20 cellular contexts compared by ENCODE assay signal in genomic region chr9:128696923-128697707, GRCh38. TPM values are rescaled to one million over a fixed set of nuclear protein-coding genes. Genes with fewer than 3 reads are reported as not detected.
DNase-seq lines count a peak whose midpoint lies in the region; ATAC-seq, FAIRE-seq and TF ChIP-seq lines count a peak whose summit lies in the region.
"Had no signal": no experiment of that assay in that cellular context is flagged by ENCODE, and none has a peak within 500 bp of the region (broad histone marks: within the 10 kb centered on the region; RNA-seq: fewer than 3 reads in every experiment).

No MANE protein-coding gene starts in this region.

- peaks cover 22% of the 10 kb centered on the region for H3K4me1 Mint-ChIP-seq in activated CD8-positive, alpha-beta T cell treated with anti-CD3 and anti-CD28 coated beads for 36 hours (ENCODE audit: low read depth)
- H3K4me1 Mint-ChIP-seq in activated CD8-positive, alpha-beta T cell treated with anti-CD3 and anti-CD28 coated beads, Interleukin-2, amount 10 ng/mL, durations not matched to agents 7 days and 5 days (ENCODE audit: low read depth), result peaks cover 16% of the 10 kb centered on the region

- TF ChIP-seq POLR2A in endothelial cell of umbilical vein (IDR thresholded peaks at IDR 0.05; ENCODE audit: low read depth, low read length), result peak; percentile 58
- TF ChIP-seq POLR2A in sigmoid colon (IDR thresholded peaks at IDR 0.05), result no peak

- no peak for FAIRE-seq in endothelial cell of umbilical vein (lab: Jason Lieb, UNC)
- FAIRE-seq: keratinocyte, TTC549 had no signal

- no peak for TF ChIP-seq EP300 in sigmoid colon (IDR thresholded peaks at IDR 0.05)

- no peaks in the 10 kb centered on the region for H3K27me3 ChIP-seq in OCI-LY3 (ENCODE audit: low read depth, low read length)
- H3K27me3 ChIP-seq in endothelial cell of umbilical vein (ENCODE audit: control insufficient read depth in 2 of 2, insufficient read depth in 2 of 2, low read length in 2 of 2), result no peaks in the 10 kb centered on the region
- no peaks in the 10 kb centered on the region for H3K27me3 ChIP-seq in sigmoid colon
- no peaks in the 10 kb centered on the region for H3K27me3 ChIP-seq in effector memory CD4-positive, alpha-beta T cell (replicated peaks; ENCODE audit: control insufficient read depth, insufficient read depth, low read length, poor library complexity, severe bottlenecking)
- H3K27me3 ChIP-seq: heart left ventricle, ovary, SJSA1, tibial nerve had no signal

- no TSS peak for BruUV-seq in endothelial cell of umbilical vein (replicated peaks; lab: Mats Ljungman, UMichigan)

- H3K9ac ChIP-seq in OCI-LY3 (ENCODE audit: low read length), result no peak overlapping the region
- no peak overlapping the region for H3K9ac ChIP-seq in endothelial cell of umbilical vein (replicated peaks; ENCODE audit: extremely low read depth, insufficient read depth, low read length)
- H3K9ac ChIP-seq: KMS-11 had no signal

- ATAC-seq in activated CD8-positive, alpha-beta T cell treated with anti-CD3 and anti-CD28 coated beads for 36 hours, result no peak
- ATAC-seq in activated CD8-positive, alpha-beta T cell treated with anti-CD3 and anti-CD28 coated beads, Interleukin-2, amount 10 ng/mL, durations not matched to agents 7 days and 5 days, result no peak
- no peak for ATAC-seq in HG03460 (IDR thresholded peaks at IDR 0.05; ENCODE audit: unreplicated experiment)
- ATAC-seq: heart left ventricle had no signal

- H3K9me1 ChIP-seq in endothelial cell of umbilical vein (replicated peaks; ENCODE audit: control insufficient read depth, extremely low read depth, insufficient read depth, low read length), result no peaks in the 10 kb centered on the region

- no peak for DNase-seq in activated CD8-positive, alpha-beta T cell treated with anti-CD3 and anti-CD28 coated beads for 36 hours
- no peak for DNase-seq in activated CD8-positive, alpha-beta T cell treated with anti-CD3 and anti-CD28 coated beads, Interleukin-2, amount 10 ng/mL, durations not matched to agents 7 days and 5 days
- DNase-seq in endothelial cell of umbilical vein (ENCODE audit: low read depth, low spot score) (no peak), sigmoid colon (peak; percentile 17), GF-D8 (lab: John Stamatoyannopoulos, UW) (no peak)
- DNase-seq in effector memory CD4-positive, alpha-beta T cell, result no peak
- DNase-seq: activated CD4-positive, alpha-beta T cell treated with anti-CD3 and anti-CD28 coated beads, Interleukin-2, amount 50 U/mL, for 48 hours; NCI-H1105 had no signal

- intact Hi-C loops in activated CD8-positive, alpha-beta T cell treated with anti-CD3 and anti-CD28 coated beads for 36 hours (cut with micrococcal nuclease), result no loop called here
- intact Hi-C loops in endothelial cell of umbilical vein (cut with micrococcal nuclease) (no loop called here), sigmoid colon (cut with DNase I) (no loop called here)

- 74 to 75% methylated on average over 8 of the region's 8 CpGs for WGBS in sigmoid colon, 2 donors

- H3K4me1 ChIP-seq in OCI-LY3 (ENCODE audit: low read length) (peaks cover 39% of the 10 kb centered on the region), endothelial cell of umbilical vein (ENCODE audit: control insufficient read depth, extremely low read depth, insufficient read depth, low read length) (peaks cover 6% of the 10 kb centered on the region), sigmoid colon (peaks cover 0 to 6% (median 1%) of the 10 kb centered on the region in 4 donors)
- peaks cover 3% of the 10 kb centered on the region for H3K4me1 ChIP-seq in effector memory CD4-positive, alpha-beta T cell (ENCODE audit: control insufficient read depth, insufficient read depth, low read length, poor library complexity, severe bottlenecking)

- dilution Hi-C loops in endothelial cell of umbilical vein (cut with MboI; ENCODE audit: extremely low pct_ligation_motif_present, low sequenced_read_pairs), result no loop called here

- H3K9me3 ChIP-seq in OCI-LY3 (ENCODE audit: insufficient read depth, low read length), result no peaks in the 10 kb centered on the region
- no peaks in the 10 kb centered on the region for H3K9me3 ChIP-seq in endothelial cell of umbilical vein (replicated peaks; ENCODE audit: control insufficient read depth, insufficient read depth, low read length)
- no peaks in the 10 kb centered on the region for H3K9me3 ChIP-seq in sigmoid colon
- H3K9me3 ChIP-seq in effector memory CD4-positive, alpha-beta T cell (ENCODE audit: control insufficient read depth, low read length), result no peaks in the 10 kb centered on the region
- H3K9me3 ChIP-seq: heart left ventricle, ovary, SJSA1, tibial nerve had no signal

- POLR2A ChIA-PET in activated CD8-positive, alpha-beta T cell treated with anti-CD3 and anti-CD28 coated beads for 36 hours (lab: Charles Lee), result interaction anchor here (0.9 to 2.9 kb wide), 11 partner anchors 8 to 123 kb away, joined by 3 to 16 read pairs (median 5); partner anchors contain the start of gene SET
- POLR2A ChIA-PET in activated CD8-positive, alpha-beta T cell treated with anti-CD3 and anti-CD28 coated beads, Interleukin-2, amount 10 ng/mL, durations not matched to agents 7 days and 5 days (lab: Charles Lee), result interaction anchor here (0.8 to 1.8 kb wide), 4 partner anchors 8 to 133 kb away, joined by 3 to 6 read pairs (median 6); partner anchors contain the start of genes SET, SPOUT1 and ZDHHC12
- POLR2A ChIA-PET in endothelial cell of umbilical vein (lab: Charles Lee), result no interaction called here

- H3K27ac ChIP-seq in OCI-LY3 (ENCODE audit: low read length) (peak overlapping the region; percentile 92), endothelial cell of umbilical vein (ENCODE audit: insufficient read depth, low read depth, low read length) (no peak overlapping the region), sigmoid colon (no peak overlapping the region)
- H3K27ac ChIP-seq in effector memory CD4-positive, alpha-beta T cell (ENCODE audit: insufficient read depth, low read length, poor library complexity, severe bottlenecking), result no peak overlapping the region
- H3K27ac ChIP-seq: heart left ventricle, HL-60, KMS-11, ovary, skin epidermis, tibial nerve had no signal

- H3K9me3 Mint-ChIP-seq in activated CD8-positive, alpha-beta T cell treated with anti-CD3 and anti-CD28 coated beads for 36 hours, result no peaks in the 10 kb centered on the region
- no peaks in the 10 kb centered on the region for H3K9me3 Mint-ChIP-seq in activated CD8-positive, alpha-beta T cell treated with anti-CD3 and anti-CD28 coated beads, Interleukin-2, amount 10 ng/mL, durations not matched to agents 7 days and 5 days (ENCODE audit: insufficient read depth)
- H3K9me3 Mint-ChIP-seq: activated T-helper 2 cell treated with anti-CD3 and anti-CD28 coated beads, Interferon-gamma antibody, Interleukin-2, Interleukin-4, amounts not matched to agents 10 μg/mL and 5 μg/mL and 100 μg/mL, durations not matched to agents 14 hours and 24 hours and 36 hours had no signal

- CTCF ChIA-PET in activated CD8-positive, alpha-beta T cell treated with anti-CD3 and anti-CD28 coated beads for 36 hours (lab: Charles Lee), result interaction anchor here (1.0 to 1.3 kb wide), 2 partner anchors 9 to 27 kb away, joined by 3 to 5 read pairs; partner anchors contain the start of gene ZDHHC12
- CTCF ChIA-PET in activated CD8-positive, alpha-beta T cell treated with anti-CD3 and anti-CD28 coated beads, Interleukin-2, amount 10 ng/mL, durations not matched to agents 7 days and 5 days (lab: Charles Lee), result interaction anchor here (0.9 to 1.0 kb wide), 2 partner anchors 10 to 121 kb away, joined by 3 to 4 read pairs; partner anchors contain the start of gene ENDOG
- CTCF ChIA-PET in endothelial cell of umbilical vein (lab: Charles Lee), result interaction anchor here (0.9 to 1.2 kb wide), 3 partner anchors 13 to 64 kb away, joined by 3 read pairs; no protein-coding TSS in a partner anchor

- no peak overlapping the region for H2AFZ ChIP-seq in OCI-LY3 (ENCODE audit: low read depth, low read length)
- H2AFZ ChIP-seq in endothelial cell of umbilical vein (ENCODE audit: low read depth, low read length), result no peak overlapping the region

- no peak overlapping the region for H3K4me3 ChIP-seq in OCI-LY3 (ENCODE audit: low read length)
- no peak overlapping the region for H3K4me3 ChIP-seq in endothelial cell of umbilical vein (replicated peaks in 1 of 3; ENCODE audit: insufficient read depth in 1 of 3, low read depth in 1 of 3, low read length in 3 of 3)
- no peak overlapping the region for H3K4me3 ChIP-seq in sigmoid colon
- no peak overlapping the region for H3K4me3 ChIP-seq in effector memory CD4-positive, alpha-beta T cell (ENCODE audit: insufficient read depth, low read depth, low read length, poor library complexity, severe bottlenecking)
- H3K4me3 ChIP-seq: heart left ventricle, ovary, SJSA1, skin epidermis, tibial nerve had no signal

- peaks cover 44% of the 10 kb centered on the region for H3K36me3 Mint-ChIP-seq in activated CD8-positive, alpha-beta T cell treated with anti-CD3 and anti-CD28 coated beads for 36 hours (ENCODE audit: low read depth)
- peaks cover 44% of the 10 kb centered on the region for H3K36me3 Mint-ChIP-seq in activated CD8-positive, alpha-beta T cell treated with anti-CD3 and anti-CD28 coated beads, Interleukin-2, amount 10 ng/mL, durations not matched to agents 7 days and 5 days (ENCODE audit: low read depth)

- TF ChIP-seq CTCF in activated CD8-positive, alpha-beta T cell treated with anti-CD3 and anti-CD28 coated beads for 36 hours (IDR thresholded peaks at IDR 0.05), result no peak
- TF ChIP-seq CTCF in OCI-LY3 (IDR thresholded peaks at IDR 0.05; ENCODE audit: low read depth, low read length) (no peak), endothelial cell of umbilical vein (IDR thresholded peaks at IDR 0.05; ENCODE audit: extremely low read depth in 1 of 2, insufficient read depth in 1 of 2, low read depth in 1 of 2, low read length in 2 of 2) (no peak), sigmoid colon (IDR thresholded peaks at IDR 0.05) (no peak)

- H3K4me3 Mint-ChIP-seq in activated CD8-positive, alpha-beta T cell treated with anti-CD3 and anti-CD28 coated beads for 36 hours, result no peak overlapping the region
- H3K4me3 Mint-ChIP-seq in activated CD8-positive, alpha-beta T cell treated with anti-CD3 and anti-CD28 coated beads, Interleukin-2, amount 10 ng/mL, durations not matched to agents 7 days and 5 days, result no peak overlapping the region

- no peaks in the 10 kb centered on the region for H3K27me3 Mint-ChIP-seq in activated CD8-positive, alpha-beta T cell treated with anti-CD3 and anti-CD28 coated beads for 36 hours
- H3K27me3 Mint-ChIP-seq in activated CD8-positive, alpha-beta T cell treated with anti-CD3 and anti-CD28 coated beads, Interleukin-2, amount 10 ng/mL, durations not matched to agents 7 days and 5 days (ENCODE audit: low read depth), result no peaks in the 10 kb centered on the region

- peaks cover 17% of the 10 kb centered on the region; the same call in 1 of the 2 replicates for H4K20me1 ChIP-seq in OCI-LY3 (ENCODE audit: insufficient read depth, low read length)
- no peaks in the 10 kb centered on the region for H4K20me1 ChIP-seq in endothelial cell of umbilical vein (replicated peaks; ENCODE audit: control insufficient read depth, extremely low read depth, insufficient read depth, low read length)

- H3K36me3 ChIP-seq in OCI-LY3 (replicated peaks; ENCODE audit: low read depth, low read length) (peaks cover 46% of the 10 kb centered on the region), endothelial cell of umbilical vein (ENCODE audit: control insufficient read depth in 2 of 2, extremely low read depth in 1 of 2, insufficient read depth in 2 of 2, low read length in 2 of 2) (peaks cover 16 to 28% of the 10 kb centered on the region in 2 experiments), sigmoid colon (peaks cover 16 to 49% (median 27%) of the 10 kb centered on the region in 4 donors)
- peaks cover 28% of the 10 kb centered on the region for H3K36me3 ChIP-seq in effector memory CD4-positive, alpha-beta T cell (ENCODE audit: control insufficient read depth, insufficient read depth, low read length)
- H3K36me3 ChIP-seq: ovary had no signal

- H3K79me2 ChIP-seq in OCI-LY3 (ENCODE audit: low read length) (peaks cover 48% of the 10 kb centered on the region), endothelial cell of umbilical vein (ENCODE audit: control insufficient read depth, insufficient read depth, low read length) (peaks cover 23% of the 10 kb centered on the region)

- H3K27ac Mint-ChIP-seq in activated CD8-positive, alpha-beta T cell treated with anti-CD3 and anti-CD28 coated beads for 36 hours, result peak overlapping the region; percentile 55
- H3K27ac Mint-ChIP-seq in activated CD8-positive, alpha-beta T cell treated with anti-CD3 and anti-CD28 coated beads, Interleukin-2, amount 10 ng/mL, durations not matched to agents 7 days and 5 days, result no peak overlapping the region
- H3K27ac Mint-ChIP-seq: activated T-helper 2 cell treated with anti-CD3 and anti-CD28 coated beads, Interferon-gamma antibody, Interleukin-2, Interleukin-4, amounts not matched to agents 10 μg/mL and 5 μg/mL and 100 μg/mL, durations not matched to agents 14 hours and 24 hours and 36 hours had no signal

- H3K4me2 ChIP-seq in OCI-LY3 (ENCODE audit: low read length) (no peak overlapping the region), endothelial cell of umbilical vein (ENCODE audit: insufficient read depth, low read length) (no peak overlapping the region)
- H3K4me2 ChIP-seq: KMS-11 had no signal

RNA-seq across cellular contexts. Expression of gene PKN3, which starts 5.2 kb away (rescaled TPM):
- total RNA-seq in activated CD8-positive, alpha-beta T cell treated with anti-CD3 and anti-CD28 coated beads for 36 hours, result 10 to 100 TPM in 1 of 2 experiments, 1 to 10 TPM in 1; 9.3 to 10.7 TPM
- 1 to 10 TPM; 7.6 to 8.0 TPM for total RNA-seq in activated CD8-positive, alpha-beta T cell treated with anti-CD3 and anti-CD28 coated beads, Interleukin-2, amount 10 ng/mL, durations not matched to agents 7 days and 5 days
- 39.3 and 40.4 TPM in 2 replicates for total RNA-seq in endothelial cell of umbilical vein
- 27.0 and 29.5 TPM in 2 replicates for polyA plus RNA-seq in endothelial cell of umbilical vein
- polyA plus RNA-seq in endothelial cell of umbilical vein (2011; cell fraction: cytosol; rRNA removed), result 23.3 and 25.2 TPM in 2 replicates
- 78.3 and 78.6 TPM in 2 replicates for polyA plus RNA-seq in endothelial cell of umbilical vein (2011; cell fraction: nucleus; rRNA removed)
- 25.5 and 27.3 TPM in 2 replicates for polyA plus RNA-seq in endothelial cell of umbilical vein (2012)
- 17.7 and 28.9 TPM in 2 replicates for polyA minus RNA-seq in endothelial cell of umbilical vein
- 44.7 TPM for polyA minus RNA-seq in endothelial cell of umbilical vein (2011; cell fraction: cytosol; rRNA and poly(A)+ RNA removed)
- polyA minus RNA-seq in endothelial cell of umbilical vein (2011; cell fraction: nucleus; rRNA and poly(A)+ RNA removed), result 13.8 and 18.9 TPM in 2 replicates
- total RNA-seq in sigmoid colon, result 1 to 10 TPM; 1.6 to 5.5 (median 3.1) TPM
- polyA plus RNA-seq in sigmoid colon, result 1 to 10 TPM; 1.6 to 7.2 (median 1.8) TPM

RNA-seq across cellular contexts. Expression of gene SET, which starts 8.1 kb away (rescaled TPM):
- total RNA-seq in activated CD8-positive, alpha-beta T cell treated with anti-CD3 and anti-CD28 coated beads for 36 hours, result 100 to 1,000 TPM; 749 to 755 TPM
- total RNA-seq in activated CD8-positive, alpha-beta T cell treated with anti-CD3 and anti-CD28 coated beads, Interleukin-2, amount 10 ng/mL, durations not matched to agents 7 days and 5 days, result 100 to 1,000 TPM; 574 to 607 TPM
- total RNA-seq in endothelial cell of umbilical vein (448 and 483 TPM in 2 replicates), sigmoid colon (100 to 1,000 TPM; 182 to 195 (median 187) TPM)
- polyA plus RNA-seq in endothelial cell of umbilical vein (61.1 and 96.9 TPM in 2 replicates), sigmoid colon (100 to 1,000 TPM in 2 of 3 donors, 10 to 100 TPM in 1; 77.2 to 172 (median 114) TPM)
- polyA plus RNA-seq in endothelial cell of umbilical vein (2011; cell fraction: cytosol; rRNA removed), result 102 and 105 TPM in 2 replicates
- 97.8 and 153 TPM in 2 replicates for polyA plus RNA-seq in endothelial cell of umbilical vein (2011; cell fraction: nucleus; rRNA removed)
- polyA plus RNA-seq in endothelial cell of umbilical vein (2012), result 325 and 505 TPM in 2 replicates
- polyA minus RNA-seq in endothelial cell of umbilical vein, result 90.4 and 106 TPM in 2 replicates
- 487 TPM for polyA minus RNA-seq in endothelial cell of umbilical vein (2011; cell fraction: cytosol; rRNA and poly(A)+ RNA removed)
- polyA minus RNA-seq in endothelial cell of umbilical vein (2011; cell fraction: nucleus; rRNA and poly(A)+ RNA removed), result 47.0 and 61.7 TPM in 2 replicates

RNA-seq across cellular contexts. Expression of gene ZDHHC12, which starts 26.8 kb away (rescaled TPM):
- 10 to 100 TPM; 44.9 to 48.7 TPM for total RNA-seq in activated CD8-positive, alpha-beta T cell treated with anti-CD3 and anti-CD28 coated beads for 36 hours
- 10 to 100 TPM; 80.4 to 88.4 TPM for total RNA-seq in activated CD8-positive, alpha-beta T cell treated with anti-CD3 and anti-CD28 coated beads, Interleukin-2, amount 10 ng/mL, durations not matched to agents 7 days and 5 days
- 28.8 and 31.1 TPM in 2 replicates for total RNA-seq in endothelial cell of umbilical vein
- 62.0 and 86.1 TPM in 2 replicates for polyA plus RNA-seq in endothelial cell of umbilical vein
- 37.2 and 63.3 TPM in 2 replicates for polyA plus RNA-seq in endothelial cell of umbilical vein (2011; cell fraction: cytosol; rRNA removed)
- 18.7 and 18.9 TPM in 2 replicates for polyA plus RNA-seq in endothelial cell of umbilical vein (2011; cell fraction: nucleus; rRNA removed)
- 23.6 and 23.9 TPM in 2 replicates for polyA plus RNA-seq in endothelial cell of umbilical vein (2012)
- 22.3 and 32.5 TPM in 2 replicates for polyA minus RNA-seq in endothelial cell of umbilical vein
- polyA minus RNA-seq in endothelial cell of umbilical vein (2011; cell fraction: cytosol; rRNA and poly(A)+ RNA removed), result 67.2 TPM
- polyA minus RNA-seq in endothelial cell of umbilical vein (2011; cell fraction: nucleus; rRNA and poly(A)+ RNA removed), result 5.3 and 7.6 TPM in 2 replicates
- total RNA-seq in sigmoid colon, result 10 to 100 TPM; 13.3 to 46.2 (median 15.3) TPM
- polyA plus RNA-seq in sigmoid colon, result 100 to 1,000 TPM in 1 of 3 donors, 10 to 100 TPM in 2; 72.6 to 123 (median 73.9) TPM

RNA-seq across cellular contexts. Expression of gene DYNC2I2, which starts 40.5 kb away (rescaled TPM):
- 10 to 100 TPM; 24.3 to 25.6 TPM for total RNA-seq in activated CD8-positive, alpha-beta T cell treated with anti-CD3 and anti-CD28 coated beads for 36 hours
- total RNA-seq in activated CD8-positive, alpha-beta T cell treated with anti-CD3 and anti-CD28 coated beads, Interleukin-2, amount 10 ng/mL, durations not matched to agents 7 days and 5 days, result 10 to 100 TPM; 68.9 to 76.3 TPM
- total RNA-seq in endothelial cell of umbilical vein (68.5 and 73.6 TPM in 2 replicates), sigmoid colon (10 to 100 TPM; 21.6 to 33.0 (median 27.0) TPM)
- polyA plus RNA-seq in endothelial cell of umbilical vein (82.6 and 88.5 TPM in 2 replicates), sigmoid colon (10 to 100 TPM; 39.6 to 87.4 (median 43.9) TPM)
- 56.2 and 80.5 TPM in 2 replicates for polyA plus RNA-seq in endothelial cell of umbilical vein (2011; cell fraction: cytosol; rRNA removed)
- 74.6 and 80.8 TPM in 2 replicates for polyA plus RNA-seq in endothelial cell of umbilical vein (2011; cell fraction: nucleus; rRNA removed)
- polyA plus RNA-seq in endothelial cell of umbilical vein (2012), result 39.7 and 41.2 TPM in 2 replicates
- 32.9 and 45.3 TPM in 2 replicates for polyA minus RNA-seq in endothelial cell of umbilical vein
- 181 TPM for polyA minus RNA-seq in endothelial cell of umbilical vein (2011; cell fraction: cytosol; rRNA and poly(A)+ RNA removed)
- polyA minus RNA-seq in endothelial cell of umbilical vein (2011; cell fraction: nucleus; rRNA and poly(A)+ RNA removed), result 21.7 and 31.4 TPM in 2 replicates
